ENCODE assay signal across 17 cellular contexts in the genomic region with DNA sequence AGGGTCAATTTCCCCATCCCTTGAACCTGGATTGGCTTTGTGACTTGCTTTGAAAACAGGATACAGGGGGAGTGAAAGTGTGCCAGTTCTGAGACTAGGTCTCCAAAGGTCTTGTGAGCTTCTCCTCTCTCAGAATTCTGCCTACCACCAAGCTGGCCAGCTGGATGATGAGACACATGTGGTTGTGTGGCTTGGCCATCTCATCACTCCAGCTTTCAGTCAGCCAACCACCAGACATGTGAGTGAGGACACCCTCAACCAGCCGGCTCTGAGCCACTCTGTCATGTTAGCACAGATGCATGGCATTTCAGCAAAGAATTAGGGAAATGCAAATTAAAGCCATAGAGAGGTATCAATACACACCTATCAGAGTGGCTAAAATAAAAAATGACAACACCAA.
"Had no signal": no experiment of that assay in that cellular context is flagged by ENCODE, and none has a peak within 500 bp of the region (broad histone marks: within the 10 kb centered on the region; RNA-seq: fewer than 3 reads in every experiment).

No MANE protein-coding gene starts in this region.

- H3K27ac ChIP-seq: gastrocnemius medialis, left ventricle myocardium inferior, prostate gland, right atrium auricular region, tibial artery had no signal

- H3K27ac Mint-ChIP-seq: activated naive CD4-positive, alpha-beta T cell treated with anti-CD3 and anti-CD28 coated beads, Interleukin-2, amount 50 U/mL, for 72 hours; activated T-cell treated with anti-CD3 and anti-CD28 coated beads, Interleukin-2, amount 50 U/mL, for 24 hours; activated T-helper 17 cell treated with anti-CD3 and anti-CD28 coated beads, Interleukin-2, amount 50 U/mL, for 72 hours; natural killer cell; stimulated activated naive CD8-positive, alpha-beta T cell treated with anti-CD3 and anti-CD28 coated beads, Interleukin-15, Interleukin-2, amounts not matched to agents 100 ng/mL and 50 ng/mL, for 24 hours; T-helper 17 cell had no signal

- H3K4me3 ChIP-seq: gastrocnemius medialis, left ventricle myocardium inferior, prostate gland, right atrium auricular region, tibial artery had no signal

- ATAC-seq: activated T-helper 17 cell treated with anti-CD3 and anti-CD28 coated beads, Interleukin-2, amount 50 U/mL, for 72 hours; gastrocnemius medialis; natural killer cell; T-helper 17 cell had no signal

- H3K4me1 ChIP-seq: gastrocnemius medialis, right atrium auricular region, tibial artery had no signal

- H3K9me3 Mint-ChIP-seq: activated naive CD4-positive, alpha-beta T cell treated with anti-CD3 and anti-CD28 coated beads, Interleukin-2, amount 50 U/mL, for 72 hours; activated T-cell treated with anti-CD3 and anti-CD28 coated beads, Interleukin-2, amount 50 U/mL, for 24 hours; activated T-helper 17 cell treated with anti-CD3 and anti-CD28 coated beads, Interleukin-2, amount 50 U/mL, for 72 hours; natural killer cell; stimulated activated naive CD8-positive, alpha-beta T cell treated with anti-CD3 and anti-CD28 coated beads, Interleukin-15, Interleukin-2, amounts not matched to agents 100 ng/mL and 50 ng/mL, for 24 hours had no signal

- DNase-seq: activated CD4-positive, CD25-positive, alpha-beta regulatory T cell treated with anti-CD3 and anti-CD28 coated beads, Interleukin-2, amount 50 U/mL, for 72 hours; activated T-cell treated with anti-CD3 and anti-CD28 coated beads, Interleukin-2, amount 50 U/mL, for 24 hours; central memory CD4-positive, alpha-beta T cell; dermis blood vessel endothelial cell; effector memory CD4-positive, alpha-beta T cell; gastrocnemius medialis; hippocampal formation; left ventricle myocardium inferior; natural killer cell; stimulated activated CD4-positive, alpha-beta T cell treated with anti-CD3 and anti-CD28 coated beads, Interleukin-4, amount 100 ng/mL, for 24 hours; T-helper 17 cell; tibial artery had no signal

- H3K9me3 ChIP-seq: gastrocnemius medialis, left ventricle myocardium inferior, prostate gland, right atrium auricular region, tibial artery had no signal

- H3K4me1 Mint-ChIP-seq: activated T-helper 17 cell treated with anti-CD3 and anti-CD28 coated beads, Interleukin-2, amount 50 U/mL, for 72 hours; natural killer cell; T-helper 17 cell had no signal

- H3K4me3 Mint-ChIP-seq: activated T-cell treated with anti-CD3 and anti-CD28 coated beads, Interleukin-2, amount 50 U/mL, for 24 hours; activated T-helper 17 cell treated with anti-CD3 and anti-CD28 coated beads, Interleukin-2, amount 50 U/mL, for 72 hours; natural killer cell; stimulated activated naive CD8-positive, alpha-beta T cell treated with anti-CD3 and anti-CD28 coated beads, Interleukin-15, Interleukin-2, amounts not matched to agents 100 ng/mL and 50 ng/mL, for 24 hours; T-helper 17 cell had no signal

- H3K36me3 ChIP-seq: gastrocnemius medialis, left ventricle myocardium inferior, prostate gland, right atrium auricular region, tibial artery had no signal

- H3K27me3 ChIP-seq: gastrocnemius medialis, right atrium auricular region, tibial artery had no signal
